In genomic region chr22:19986410-19987341, GRCh38 we compare ENCODE assay signal across 8 cellular contexts. TPM values are rescaled to one million over a fixed set of nuclear protein-coding genes. Genes with fewer than 3 reads are reported as not detected.
A peak's percentile ranks its signal among the peaks of the same experiment; 100 is the strongest.
DNase-seq lines count a peak whose midpoint lies in the region; ATAC-seq and TF ChIP-seq lines count a peak whose summit lies in the region.

No MANE protein-coding gene starts in this region.

- H3K9me3 Mint-ChIP-seq in natural killer cell treated with Interleukin-12 subunit alpha and Interleukin-12 subunit beta and Interleukin-15 and Interleukin-18, amount 100 ng/mL, for 72 hours, result no peaks in the 10 kb centered on the region
- H3K9me3 Mint-ChIP-seq in stimulated activated naive CD8-positive, alpha-beta T cell treated with anti-CD3 and anti-CD28 coated beads, Interleukin-15, Interleukin-2, amounts not matched to agents 100 ng/mL and 50 ng/mL, for 24 hours, result no peaks in the 10 kb centered on the region

- no peaks in the 10 kb centered on the region for H3K27me3 Mint-ChIP-seq in natural killer cell treated with Interleukin-12 subunit alpha and Interleukin-12 subunit beta and Interleukin-15 and Interleukin-18, amount 100 ng/mL, for 72 hours
- no peaks in the 10 kb centered on the region for H3K27me3 Mint-ChIP-seq in stimulated activated naive CD8-positive, alpha-beta T cell treated with anti-CD3 and anti-CD28 coated beads, Interleukin-15, Interleukin-2, amounts not matched to agents 100 ng/mL and 50 ng/mL, for 24 hours

- peak; percentile 85 for DNase-seq in Daoy (ENCODE audit: low read depth)
- peak; percentile 33 for DNase-seq in HS-27A (ENCODE audit: low read depth)
- no peak for DNase-seq in Panc1 (ENCODE audit: low read depth, low spot score)
- peak; percentile 39 for DNase-seq in activated effector memory CD4-positive, alpha-beta T cell treated with Interleukin-2 at 50 U/mL for 16 hours
- peak; percentile 71 for DNase-seq in fibroblast of pulmonary artery (ENCODE audit: low read depth)
- peak; percentile 87 for DNase-seq in natural killer cell treated with Interleukin-12 subunit alpha and Interleukin-12 subunit beta and Interleukin-15 and Interleukin-18, amount 100 ng/mL, for 72 hours (ENCODE audit: low spot score)

- no peak overlapping the region for H3K27ac Mint-ChIP-seq in natural killer cell treated with Interleukin-12 subunit alpha and Interleukin-12 subunit beta and Interleukin-15 and Interleukin-18, amount 100 ng/mL, for 72 hours
- H3K27ac Mint-ChIP-seq in stimulated activated naive CD8-positive, alpha-beta T cell treated with anti-CD3 and anti-CD28 coated beads, Interleukin-15, Interleukin-2, amounts not matched to agents 100 ng/mL and 50 ng/mL, for 24 hours, result no peak overlapping the region

- H3K36me3 Mint-ChIP-seq in natural killer cell treated with Interleukin-12 subunit alpha and Interleukin-12 subunit beta and Interleukin-15 and Interleukin-18, amount 100 ng/mL, for 72 hours, result no peaks in the 10 kb centered on the region
- H3K36me3 Mint-ChIP-seq in stimulated activated naive CD8-positive, alpha-beta T cell treated with anti-CD3 and anti-CD28 coated beads, Interleukin-15, Interleukin-2, amounts not matched to agents 100 ng/mL and 50 ng/mL, for 24 hours (ENCODE audit: low read depth), result no peaks in the 10 kb centered on the region

- no peak overlapping the region for H3K4me3 Mint-ChIP-seq in natural killer cell treated with Interleukin-12 subunit alpha and Interleukin-12 subunit beta and Interleukin-15 and Interleukin-18, amount 100 ng/mL, for 72 hours
- peak overlapping the region; percentile 32 for H3K4me3 Mint-ChIP-seq in stimulated activated naive CD8-positive, alpha-beta T cell treated with anti-CD3 and anti-CD28 coated beads, Interleukin-15, Interleukin-2, amounts not matched to agents 100 ng/mL and 50 ng/mL, for 24 hours

- intact Hi-C loops in Panc1 (cut with micrococcal nuclease; ENCODE audit: unreplicated experiment), result no loop called here

- H3K4me1 ChIP-seq in Panc1 (ENCODE audit: control insufficient read depth, insufficient read depth, low read length), result peaks cover 12% of the 10 kb centered on the region; the same call in 1 of the 2 replicates

- CTCF ChIA-PET in Panc1 (lab: Charles Lee), result interaction anchor here (0.6 kb wide), 1 partner anchor 125 kb away, joined by 3 read pairs; no protein-coding TSS in a partner anchor

- ATAC-seq in Panc1 (peak; percentile 87), GM18520 (IDR thresholded peaks at IDR 0.05; ENCODE audit: unreplicated experiment) (no peak)
- peak; percentile 90 to 94 for ATAC-seq in natural killer cell treated with Interleukin-12 subunit alpha and Interleukin-12 subunit beta and Interleukin-15 and Interleukin-18, amount 100 ng/mL, for 72 hours

- H3K4me3 ChIP-seq in Panc1 (ENCODE audit: low read depth in 2 of 2, low read length in 2 of 2) (peak overlapping the region; percentile 54 to 57), fibroblast of pulmonary artery (replicated peaks; ENCODE audit: low read depth, low read length) (peak overlapping the region; percentile 62)

- POLR2A ChIA-PET in Panc1 (lab: Charles Lee), result interaction anchor here (0.6 kb wide), 1 partner anchor 12 kb away, joined by 3 read pairs; no protein-coding TSS in a partner anchor

- H3K36me3 ChIP-seq in Panc1 (ENCODE audit: control insufficient read depth, insufficient read depth, low read length), result no peaks in the 10 kb centered on the region

- TF ChIP-seq CTCF in Panc1 (IDR thresholded peaks at IDR 0.05), result no peak
- TF ChIP-seq CTCF in fibroblast of pulmonary artery (IDR thresholded peaks at IDR 0.05; ENCODE audit: low read length, missing control alignments), result no peak

- H3K27ac ChIP-seq in Panc1 (ENCODE audit: low read length), result no peak overlapping the region

- H3K27me3 ChIP-seq in Panc1 (ENCODE audit: control insufficient read depth, insufficient read depth, low read length), result no peaks in the 10 kb centered on the region

- in situ Hi-C loops in Panc1 (cut with HindIII; ENCODE audit: low pct_unique_long_range_greater_than_20kb, low sequenced_read_pairs), result no loop called here

- peaks cover 0 to 7% of the 10 kb centered on the region in 2 donors for H3K4me1 Mint-ChIP-seq in natural killer cell treated with Interleukin-12 subunit alpha and Interleukin-12 subunit beta and Interleukin-15 and Interleukin-18, amount 100 ng/mL, for 72 hours (ENCODE audit: low read depth in 2 of 2)
- no peaks in the 10 kb centered on the region for H3K4me1 Mint-ChIP-seq in stimulated activated naive CD8-positive, alpha-beta T cell treated with anti-CD3 and anti-CD28 coated beads, Interleukin-15, Interleukin-2, amounts not matched to agents 100 ng/mL and 50 ng/mL, for 24 hours (ENCODE audit: low read depth)

- BruUV-seq in Panc1 (replicated peaks; lab: Mats Ljungman, UMichigan), result no TSS peak

- no peaks in the 10 kb centered on the region for H3K9me3 ChIP-seq in Panc1 (ENCODE audit: control insufficient read depth, insufficient read depth, low read depth, low read length)

RNA-seq across cellular contexts. Expression of gene ARVCF, which starts 29.9 kb away (rescaled TPM):
- total RNA-seq in Daoy (2014; rRNA removed; shearing (Covaris generic)), result 3.4 and 6.2 TPM in 2 replicates
- total RNA-seq in Panc1 (2021; ENCODE audit: unreplicated experiment), result 8.2 TPM
- polyA plus RNA-seq in Panc1 (2012; ENCODE audit: insufficient read length), result 11.1 TPM
- total RNA-seq in natural killer cell treated with Interleukin-12 subunit alpha and Interleukin-12 subunit beta and Interleukin-15 and Interleukin-18, amount 100 ng/mL, for 72 hours, result 1 to 10 TPM; 3.7 to 3.8 TPM

RNA-seq across cellular contexts. Expression of gene TANGO2, which starts 34.2 kb away (rescaled TPM):
- total RNA-seq in Daoy (2014; rRNA removed; shearing (Covaris generic)), result 17.3 and 21.1 TPM in 2 replicates
- 32.2 TPM for total RNA-seq in Panc1 (2021; ENCODE audit: unreplicated experiment)
- polyA plus RNA-seq in Panc1 (2012; ENCODE audit: insufficient read length), result 38.0 TPM
- 10 to 100 TPM; 50.5 to 61.6 TPM for total RNA-seq in natural killer cell treated with Interleukin-12 subunit alpha and Interleukin-12 subunit beta and Interleukin-15 and Interleukin-18, amount 100 ng/mL, for 72 hours

RNA-seq across cellular contexts. Expression of gene TXNRD2, which starts 45.1 kb away (rescaled TPM):
- 31.9 and 40.2 TPM in 2 replicates for total RNA-seq in Daoy (2014; rRNA removed; shearing (Covaris generic))
- total RNA-seq in Panc1 (2021; ENCODE audit: unreplicated experiment), result 29.5 TPM
- 38.4 TPM for polyA plus RNA-seq in Panc1 (2012; ENCODE audit: insufficient read length)
- total RNA-seq in natural killer cell treated with Interleukin-12 subunit alpha and Interleukin-12 subunit beta and Interleukin-15 and Interleukin-18, amount 100 ng/mL, for 72 hours, result 10 to 100 TPM; 29.9 to 34.3 TPM

RNA-seq across cellular contexts. Expression of gene COMT, which starts 45.1 kb away (rescaled TPM):
- total RNA-seq in Daoy (2014; rRNA removed; shearing (Covaris generic)), result 128 and 166 TPM in 2 replicates
- 108 TPM for total RNA-seq in Panc1 (2021; ENCODE audit: unreplicated experiment)
- polyA plus RNA-seq in Panc1 (2012; ENCODE audit: insufficient read length), result 251 TPM
- 100 to 1,000 TPM; 141 to 223 TPM for total RNA-seq in natural killer cell treated with Interleukin-12 subunit alpha and Interleukin-12 subunit beta and Interleukin-15 and Interleukin-18, amount 100 ng/mL, for 72 hours
